Comparison of ENCODE assay signal across 13 cellular contexts in genomic region chr13:110400786-110401533, GRCh38.
DNase-seq lines count a peak whose midpoint lies in the region; ATAC-seq and TF ChIP-seq lines count a peak whose summit lies in the region.
"Had no signal": no experiment of that assay in that cellular context is flagged by ENCODE, and none has a peak within 500 bp of the region (broad histone marks: within the 10 kb centered on the region; RNA-seq: fewer than 3 reads in every experiment).

No MANE protein-coding gene starts in this region.

- intact Hi-C loops in esophagus muscularis mucosa (cut with DNase I) (no loop called here), head of caudate nucleus (cut with DNase I) (no loop called here)

- DNase-seq in RPMI7951 (ENCODE audit: low read depth) = peak; percentile 84
- no peak for DNase-seq in esophagus muscularis mucosa (ENCODE audit: extremely low spot score)
- DNase-seq in tibial nerve (ENCODE audit: low spot score in 2 of 2) = no peak
- DNase-seq in head of caudate nucleus = no peak
- no peak for DNase-seq in inferior parietal cortex (ENCODE audit: extremely low spot score)
- DNase-seq: activated CD4-positive, alpha-beta T cell treated with anti-CD3 and anti-CD28 coated beads, Interleukin-2, amount 10 ng/mL, durations not matched to agents 7 days and 5 days; activated T-cell treated with anti-CD3 and anti-CD28 coated beads, Interleukin-2, amount 50 U/mL, for 72 hours; Kasumi-1; posterior cingulate gyrus; stimulated activated CD4-positive, alpha-beta T cell treated with anti-CD3 and anti-CD28 coated beads, Interleukin-4, amount 100 ng/mL, for 1 hour had no signal

- H3K9me3 ChIP-seq in esophagus muscularis mucosa = no peaks in the 10 kb centered on the region
- H3K9me3 ChIP-seq in muscle layer of duodenum (ENCODE audit: control insufficient read depth in 1 of 2, low read length in 2 of 2) = no peaks in the 10 kb centered on the region
- H3K9me3 ChIP-seq in tibial nerve = no peaks in the 10 kb centered on the region

- peak overlapping the region; percentile 87 to 95 (median 91) for H3K27ac ChIP-seq in esophagus muscularis mucosa (replicated peaks in 1 of 4)
- H3K27ac ChIP-seq in muscle layer of duodenum (ENCODE audit: low read length) = peak overlapping the region; percentile 7
- peak overlapping the region in 3 of 4 donors; percentile 82 to 95 (median 86) for H3K27ac ChIP-seq in tibial nerve
- H3K27ac ChIP-seq: RWPE1 had no signal

- 72% methylated on average over 3 of the region's 3 CpGs for WGBS in esophagus muscularis mucosa
- WGBS in tibial nerve, 2 donors = 41 to 46% methylated on average over 3 of the region's 3 CpGs

- H3K27me3 ChIP-seq in esophagus muscularis mucosa (no peaks in the 10 kb centered on the region), muscle layer of duodenum (ENCODE audit: low read depth, low read length) (no peaks in the 10 kb centered on the region), tibial nerve (no peaks in the 10 kb centered on the region)

- H3K4me1 ChIP-seq in esophagus muscularis mucosa = peaks cover 74 to 97% (median 95%) of the 10 kb centered on the region in 4 donors
- H3K4me1 ChIP-seq in muscle layer of duodenum (ENCODE audit: control insufficient read depth in 1 of 2, insufficient read depth in 2 of 2, low read length in 2 of 2) = peaks cover 11 to 23% of the 10 kb centered on the region in 2 donors
- peaks cover 0 to 81% (median 31%) of the 10 kb centered on the region in 4 donors for H3K4me1 ChIP-seq in tibial nerve

- TF ChIP-seq EP300 in esophagus muscularis mucosa (IDR thresholded peaks at IDR 0.05) (no peak), tibial nerve (IDR thresholded peaks at IDR 0.05) (peak in 1 of 2 donors; percentile 69)

- no peak for TF ChIP-seq CTCF in esophagus muscularis mucosa (IDR thresholded peaks at IDR 0.05)
- no peak for TF ChIP-seq CTCF in tibial nerve (IDR thresholded peaks at IDR 0.05)

- H3K4me3 ChIP-seq in esophagus muscularis mucosa = no peak overlapping the region
- no peak overlapping the region for H3K4me3 ChIP-seq in muscle layer of duodenum (ENCODE audit: low read depth in 1 of 2, low read length in 2 of 2)
- no peak overlapping the region for H3K4me3 ChIP-seq in tibial nerve

- no peak for ATAC-seq in HG02840 (IDR thresholded peaks at IDR 0.05; ENCODE audit: low FRiP score, unreplicated experiment)
- ATAC-seq: activated T-cell treated with anti-CD3 and anti-CD28 coated beads, Interleukin-2, amount 50 U/mL, for 72 hours had no signal

- TF ChIP-seq POLR2A in esophagus muscularis mucosa (IDR thresholded peaks at IDR 0.05; ENCODE audit: low read depth) (no peak), tibial nerve (IDR thresholded peaks at IDR 0.05) (no peak)

- peaks cover 0 to 4% (median 0%) of the 10 kb centered on the region in 4 donors for H3K36me3 ChIP-seq in esophagus muscularis mucosa
- peaks cover 0 to 5% of the 10 kb centered on the region in 2 donors for H3K36me3 ChIP-seq in muscle layer of duodenum (ENCODE audit: control insufficient read depth in 1 of 2, insufficient read depth in 2 of 2, low read length in 2 of 2)
- no peaks in the 10 kb centered on the region for H3K36me3 ChIP-seq in tibial nerve

Comparison
In these comparisons a context has a peak if more than half of its experiments do, and no peak if none do; other contexts are left out.
1. H3K27ac ChIP-seq: peak in every context shown above with its lines; median percentile 91 in esophagus muscularis mucosa; 86 in tibial nerve; 7 in muscle layer of duodenum.